10 cellular contexts compared by ENCODE assay signal in the genomic region with DNA sequence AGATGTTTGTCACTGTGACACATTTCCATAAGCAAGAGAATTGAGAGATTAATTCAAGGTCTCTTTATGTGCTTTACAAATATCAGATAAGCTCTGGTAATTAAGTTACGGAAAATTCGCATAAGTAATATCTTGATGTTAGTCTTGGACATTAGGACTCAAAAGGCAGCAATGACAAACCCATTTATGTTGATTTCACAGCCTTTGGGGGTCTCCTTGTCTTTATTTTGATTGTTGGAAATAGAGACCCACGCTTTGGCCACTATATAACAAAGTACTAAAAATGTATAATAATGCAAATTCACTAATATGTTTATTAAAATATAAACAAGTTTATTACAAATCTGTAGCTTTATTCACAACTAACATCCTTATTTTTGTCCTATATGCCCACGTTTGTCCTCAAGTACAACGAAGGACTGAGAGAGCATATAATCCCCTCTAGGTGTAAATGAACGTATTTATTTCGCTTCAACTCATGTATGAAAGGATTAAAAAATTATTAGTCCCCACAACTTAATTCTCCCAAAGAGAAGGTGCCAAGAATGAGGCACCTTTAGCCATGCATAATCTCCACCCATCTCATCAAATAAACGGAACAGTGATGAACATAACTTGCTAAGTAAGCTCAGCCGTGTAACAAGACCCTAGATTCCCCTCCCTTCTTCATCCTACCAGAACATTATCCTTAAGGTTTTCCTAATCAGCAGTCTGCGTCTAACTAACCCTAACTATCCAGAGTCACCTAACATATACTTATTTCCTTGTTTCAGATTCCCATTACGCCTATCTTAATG. TPM values are rescaled to one million over a fixed set of nuclear protein-coding genes. Genes with fewer than 3 reads are reported as not detected.
DNase-seq lines count a peak whose midpoint lies in the region; ATAC-seq and TF ChIP-seq lines count a peak whose summit lies in the region.
"Had no signal": no experiment of that assay in that cellular context is flagged by ENCODE, and none has a peak within 500 bp of the region (broad histone marks: within the 10 kb centered on the region; RNA-seq: fewer than 3 reads in every experiment).

No MANE protein-coding gene starts in this region.

- peaks cover 31% of the 10 kb centered on the region for H3K4me1 Mint-ChIP-seq in dendritic cell treated with granulocyte-macrophage colony-stimulating factor and Interleukin-4, amounts not matched to agents 40 ng/mL and 50 ng/mL, for 4 days (ENCODE audit: low read depth)
- H3K4me1 Mint-ChIP-seq in naive thymus-derived CD4-positive, alpha-beta T cell: peaks cover 12 to 21% (median 18%) of the 10 kb centered on the region in 7 donors

- peak overlapping the region; percentile 71 for H3K4me3 Mint-ChIP-seq in dendritic cell treated with granulocyte-macrophage colony-stimulating factor and Interleukin-4, amounts not matched to agents 40 ng/mL and 50 ng/mL, for 4 days
- peak overlapping the region in 7 of 10 donors; percentile 3 to 89 (median 61) for H3K4me3 Mint-ChIP-seq in naive thymus-derived CD4-positive, alpha-beta T cell

- no peaks in the 10 kb centered on the region for H3K36me3 ChIP-seq in A673 (ENCODE audit: insufficient read depth, low read length, poor library complexity, severe bottlenecking)
- no peaks in the 10 kb centered on the region for H3K36me3 ChIP-seq in naive thymus-derived CD4-positive, alpha-beta T cell (ENCODE audit: control insufficient read depth in 2 of 3, insufficient read depth in 3 of 3, low read length in 3 of 3)
- no peaks in the 10 kb centered on the region for H3K36me3 ChIP-seq in effector memory CD4-positive, alpha-beta T cell (ENCODE audit: control insufficient read depth, insufficient read depth, low read length)

- no TSS peak for BruUV-seq in A673 (replicated peaks; lab: Mats Ljungman, UMichigan)

- peaks cover 30% of the 10 kb centered on the region for H3K4me1 ChIP-seq in A673 (ENCODE audit: insufficient read depth, low read length, poor library complexity, severe bottlenecking)
- peaks cover 6 to 18% of the 10 kb centered on the region in 2 donors for H3K4me1 ChIP-seq in naive thymus-derived CD4-positive, alpha-beta T cell (ENCODE audit: control insufficient read depth in 2 of 2, insufficient read depth in 2 of 2, low read length in 2 of 2)
- H3K4me1 ChIP-seq in effector memory CD4-positive, alpha-beta T cell (ENCODE audit: control insufficient read depth, insufficient read depth, low read length, poor library complexity, severe bottlenecking): peaks cover 11% of the 10 kb centered on the region

- CTCF ChIA-PET in A673 (lab: Charles Lee): no interaction called here
- CTCF ChIA-PET in naive thymus-derived CD4-positive, alpha-beta T cell (lab: Charles Lee): no interaction called here

- peaks cover 54% of the 10 kb centered on the region for H3K27me3 Mint-ChIP-seq in dendritic cell treated with granulocyte-macrophage colony-stimulating factor and Interleukin-4, amounts not matched to agents 40 ng/mL and 50 ng/mL, for 4 days
- H3K27me3 Mint-ChIP-seq in naive thymus-derived CD4-positive, alpha-beta T cell: peaks cover 66 to 78% (median 73%) of the 10 kb centered on the region in 5 donors

- peak overlapping the region; percentile 77 for H3K27ac Mint-ChIP-seq in dendritic cell treated with granulocyte-macrophage colony-stimulating factor and Interleukin-4, amounts not matched to agents 40 ng/mL and 50 ng/mL, for 4 days
- no peak overlapping the region for H3K27ac Mint-ChIP-seq in naive thymus-derived CD4-positive, alpha-beta T cell

- no peaks in the 10 kb centered on the region for H3K9me3 ChIP-seq in A673 (ENCODE audit: low read depth, low read length, poor library complexity, severe bottlenecking)
- H3K9me3 ChIP-seq in naive thymus-derived CD4-positive, alpha-beta T cell (ENCODE audit: control insufficient read depth in 2 of 3, low read length in 3 of 3): no peaks in the 10 kb centered on the region
- H3K9me3 ChIP-seq in effector memory CD4-positive, alpha-beta T cell (ENCODE audit: control insufficient read depth, low read length): no peaks in the 10 kb centered on the region

- intact Hi-C loops in A673 (cut with micrococcal nuclease; ENCODE audit: unreplicated experiment): no loop called here
- intact Hi-C loops in dendritic cell treated with granulocyte-macrophage colony-stimulating factor and Interleukin-4, amounts not matched to agents 40 ng/mL and 50 ng/mL, for 4 days (cut with micrococcal nuclease): no loop called here
- intact Hi-C loops in naive thymus-derived CD4-positive, alpha-beta T cell (cut with micrococcal nuclease): no loop called here

- H3K36me3 Mint-ChIP-seq in dendritic cell treated with granulocyte-macrophage colony-stimulating factor and Interleukin-4, amounts not matched to agents 40 ng/mL and 50 ng/mL, for 4 days (ENCODE audit: low read depth): no peaks in the 10 kb centered on the region
- H3K36me3 Mint-ChIP-seq in naive thymus-derived CD4-positive, alpha-beta T cell: peaks cover 0 to 8% (median 0%) of the 10 kb centered on the region in 5 donors

- no peaks in the 10 kb centered on the region for H3K9me3 Mint-ChIP-seq in dendritic cell treated with granulocyte-macrophage colony-stimulating factor and Interleukin-4, amounts not matched to agents 40 ng/mL and 50 ng/mL, for 4 days
- H3K9me3 Mint-ChIP-seq in naive thymus-derived CD4-positive, alpha-beta T cell: peaks cover 0 to 33% (median 7%) of the 10 kb centered on the region in 11 donors

- no peak for TF ChIP-seq CTCF in A673 (conservative IDR thresholded peaks at IDR 0.05; ENCODE audit: low read depth, low read length)

- peak overlapping the region; percentile 95 for H3K27ac ChIP-seq in A673 (ENCODE audit: low read depth, low read length, poor library complexity, severe bottlenecking)
- no peak overlapping the region for H3K27ac ChIP-seq in naive thymus-derived CD4-positive, alpha-beta T cell (ENCODE audit: low read depth, low read length)
- H3K27ac ChIP-seq in effector memory CD4-positive, alpha-beta T cell (ENCODE audit: insufficient read depth, low read length, poor library complexity, severe bottlenecking): no peak overlapping the region

- POLR2A ChIA-PET in A673 (lab: Charles Lee; ENCODE audit: low non-redundant PET): no interaction called here
- POLR2A ChIA-PET in naive thymus-derived CD4-positive, alpha-beta T cell (lab: Charles Lee): no interaction called here

- H3K4me3 ChIP-seq in A673 (ENCODE audit: low read depth, low read length, poor library complexity, severe bottlenecking): peak overlapping the region; percentile 73
- no peak overlapping the region for H3K4me3 ChIP-seq in naive thymus-derived CD4-positive, alpha-beta T cell (ENCODE audit: low read length)
- H3K4me3 ChIP-seq in effector memory CD4-positive, alpha-beta T cell (ENCODE audit: insufficient read depth, low read depth, low read length, poor library complexity, severe bottlenecking): no peak overlapping the region

- DNase-seq in A673 (ENCODE audit: low spot score) (no peak), NCI-H82 (lab: John Stamatoyannopoulos, UW) (peak; percentile 54)
- no peak for DNase-seq in naive thymus-derived CD4-positive, alpha-beta T cell
- no peak for DNase-seq in effector memory CD4-positive, alpha-beta T cell
- DNase-seq: DND-41 had no signal

- H3K27me3 ChIP-seq in A673 (replicated peaks; ENCODE audit: insufficient read depth, low read depth, low read length, poor library complexity): no peaks in the 10 kb centered on the region
- H3K27me3 ChIP-seq in naive thymus-derived CD4-positive, alpha-beta T cell (ENCODE audit: control insufficient read depth in 2 of 2, insufficient read depth in 2 of 2, low read length in 2 of 2): peaks cover 4 to 29% of the 10 kb centered on the region in 2 donors
- peaks cover 16% of the 10 kb centered on the region for H3K27me3 ChIP-seq in effector memory CD4-positive, alpha-beta T cell (replicated peaks; ENCODE audit: control insufficient read depth, insufficient read depth, low read length, poor library complexity, severe bottlenecking)

- ATAC-seq in naive thymus-derived CD4-positive, alpha-beta T cell: no peak
- ATAC-seq in GM18517 (IDR thresholded peaks at IDR 0.05; ENCODE audit: unreplicated experiment): no peak
- no peak for ATAC-seq in HG02852 (IDR thresholded peaks at IDR 0.05; ENCODE audit: unreplicated experiment)
- ATAC-seq in esophagus mucosa: no peak

RNA-seq across cellular contexts. Expression of gene LAMC1, which starts 1.6 kb away (rescaled TPM):
- total RNA-seq in A673 (2021) (95.5 and 98.6 TPM in 2 replicates), esophagus mucosa (26.9 TPM)
- total RNA-seq in naive thymus-derived CD4-positive, alpha-beta T cell: 1 to 10 TPM in 1 of 5 experiments, under 1 TPM in 4; 0.02 to 1.3 (median 0.24) TPM
- not detected for polyA plus RNA-seq in naive thymus-derived CD4-positive, alpha-beta T cell
- total RNA-seq: T-helper 2 cell treated with Interferon-gamma antibody and Interleukin-4, amounts not matched to agents 100 ng/mL and 5 ng/mL, for 36 hours had no signal

Comparison
In these comparisons a context has a peak if more than half of its experiments do, and no peak if none do; other contexts are left out.
1. RNA of gene LAMC1, which starts 1.6 kb away (total RNA-seq): 95.5 to 98.6 TPM in A673 and 26.9 TPM in esophagus mucosa (single experiment); 0.02 to 1.3 TPM in naive thymus-derived CD4-positive, alpha-beta T cell; every median in the first group is over 10 times any median in the second.